ENCODE assay signal across 29 cellular contexts in the genomic region with DNA sequence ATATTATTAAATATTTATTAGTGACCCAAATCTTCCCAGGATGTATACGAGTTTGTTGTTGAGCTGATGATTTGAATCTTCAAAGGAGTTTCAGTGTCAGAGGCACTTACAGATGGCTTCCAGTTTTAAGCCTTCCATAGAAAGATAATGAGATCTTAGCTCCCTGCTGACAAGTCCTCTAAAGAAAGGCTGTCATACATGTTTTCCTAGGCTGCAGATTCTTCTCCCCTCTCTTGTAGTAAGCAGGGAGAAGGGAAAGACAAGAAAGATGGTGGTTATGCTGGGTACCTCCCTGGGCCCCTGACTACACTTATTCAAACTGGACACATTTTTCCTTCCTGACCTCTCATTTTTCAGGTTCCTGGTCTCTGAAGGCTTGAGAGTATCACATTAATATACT. TPM values are rescaled to one million over a fixed set of nuclear protein-coding genes. Genes with fewer than 3 reads are reported as not detected.
"Had no signal": no experiment of that assay in that cellular context is flagged by ENCODE, and none has a peak within 500 bp of the region (broad histone marks: within the 10 kb centered on the region; RNA-seq: fewer than 3 reads in every experiment).

No MANE protein-coding gene starts in this region.

- H3K9me3 ChIP-seq: Peyer's patch had no signal

- H3K36me3 ChIP-seq: brain microvascular endothelial cell, Peyer's patch, WERI-Rb-1 had no signal

- DNase-seq: activated CD4-positive, alpha-beta T cell treated with anti-CD3 and anti-CD28 coated beads for 36 hours; activated CD4-positive, alpha-beta T cell treated with anti-CD3 and anti-CD28 coated beads, Interleukin-2, amount 10 ng/mL, durations not matched to agents 7 days and 5 days; activated CD4-positive, alpha-beta T cell treated with anti-CD3 and anti-CD28 coated beads, Interleukin-2, amount 50 U/mL, for 48 hours; activated CD8-positive, alpha-beta memory T cell treated with anti-CD3 and anti-CD28 coated beads, Interleukin-2, amount 50 U/mL, for 48 hours; activated CD8-positive, alpha-beta T cell treated with anti-CD3 and anti-CD28 coated beads, Interleukin-2, amount 10 ng/mL, durations not matched to agents 7 days and 5 days; activated effector memory CD4-positive, alpha-beta T cell treated with Interleukin-2 at 50 U/mL for 16 hours; activated naive CD4-positive, alpha-beta T cell treated with anti-CD3 and anti-CD28 coated beads, Interleukin-2, amount 10 ng/mL, durations not matched to agents 7 days and 5 days; activated naive CD8-positive, alpha-beta T cell treated with anti-CD3 and anti-CD28 coated beads for 36 hours; activated T-cell treated with anti-CD3 and anti-CD28 coated beads, Interleukin-2, amount 50 U/mL, for 48 hours; amniotic stem cell; aorta; brain microvascular endothelial cell; central memory CD4-positive, alpha-beta T cell; NCI-H1092 treated with DMSO at 0.1 percent for 48 hours; NCI-H146; NCI-H187; NCI-H2029 treated with DMSO at 0.1 percent for 48 hours; NCI-H2107; NCI-H510A; NCI-H526 treated with DMSO at 0.1 percent for 48 hours; NK-92 treated with Interleukin-12 subunit alpha and Interleukin-12 subunit beta, amount 100 ng/mL, for 24 hours; PC-3; Peyer's patch; SIG-M5; T1000; WERI-Rb-1 had no signal

- H3K27ac ChIP-seq: brain microvascular endothelial cell, Peyer's patch, RWPE1, WERI-Rb-1 had no signal

- H3K4me3 ChIP-seq: K562, Peyer's patch had no signal

- H3K27me3 ChIP-seq: brain microvascular endothelial cell, Peyer's patch had no signal

- H3K4me1 ChIP-seq: Peyer's patch had no signal

RNA-seq across cellular contexts. Expression of a gene that starts 8.1 kb away (rescaled TPM):
- total RNA-seq: activated CD4-positive, alpha-beta T cell treated with anti-CD3 and anti-CD28 coated beads for 36 hours; activated CD4-positive, alpha-beta T cell treated with anti-CD3 and anti-CD28 coated beads, Interleukin-2, amount 10 ng/mL, durations not matched to agents 7 days and 5 days; activated CD8-positive, alpha-beta T cell treated with anti-CD3 and anti-CD28 coated beads, Interleukin-2, amount 10 ng/mL, durations not matched to agents 7 days and 5 days; activated naive CD8-positive, alpha-beta T cell treated with anti-CD3 and anti-CD28 coated beads for 36 hours; T-helper 2 cell treated with Interferon-gamma antibody and Interleukin-4, amounts not matched to agents 100 ng/mL and 5 ng/mL, for 36 hours had no signal
